ENCODE assay signal across 17 cellular contexts in genomic region chr3:12186046-12186445, GRCh38. TPM values are rescaled to one million over a fixed set of nuclear protein-coding genes. Genes with fewer than 3 reads are reported as not detected.
DNase-seq lines count a peak whose midpoint lies in the region; ATAC-seq and TF ChIP-seq lines count a peak whose summit lies in the region.
"Had no signal": no experiment of that assay in that cellular context is flagged by ENCODE, and none has a peak within 500 bp of the region (broad histone marks: within the 10 kb centered on the region; RNA-seq: fewer than 3 reads in every experiment).

No MANE protein-coding gene starts in this region.

- peaks cover 2% of the 10 kb centered on the region for H3K36me3 Mint-ChIP-seq in activated CD4-positive, alpha-beta T cell treated with anti-CD3 and anti-CD28 coated beads, Interleukin-2, amount 10 ng/mL, durations not matched to agents 24 days and 14 days (ENCODE audit: low read depth)
- H3K36me3 Mint-ChIP-seq: CD4-positive, alpha-beta memory T cell had no signal

- no peaks in the 10 kb centered on the region for H3K27me3 Mint-ChIP-seq in activated CD4-positive, alpha-beta T cell treated with anti-CD3 and anti-CD28 coated beads, Interleukin-2, amount 10 ng/mL, durations not matched to agents 24 days and 14 days

- H3K79me2 ChIP-seq in DND-41 (ENCODE audit: insufficient read depth, low read length) = no peaks in the 10 kb centered on the region

- intact Hi-C loops in activated CD4-positive, alpha-beta T cell treated with anti-CD3 and anti-CD28 coated beads, Interleukin-2, amount 10 ng/mL, durations not matched to agents 24 days and 14 days (cut with micrococcal nuclease) = loop anchor here (2.0 to 5.0 kb wide), 3 partner anchors 47 to 126 kb away; partner anchors contain the start of gene PPARG
- intact Hi-C loops in esophagus muscularis mucosa (cut with DNase I) = no loop called here

- no peak overlapping the region for H3K4me2 ChIP-seq in DND-41 (ENCODE audit: insufficient read depth, low read length)

- no peak for TF ChIP-seq EP300 in esophagus muscularis mucosa (IDR thresholded peaks at IDR 0.05)

- TF ChIP-seq CTCF in DND-41 (IDR thresholded peaks at IDR 0.05; ENCODE audit: borderline replicate concordance, extremely low read depth, low read length, poor library complexity, severe bottlenecking) (no peak), esophagus muscularis mucosa (IDR thresholded peaks at IDR 0.05) (no peak)

- H3K4me1 ChIP-seq in DND-41 (ENCODE audit: insufficient read depth, low read length) (peaks cover 76% of the 10 kb centered on the region), esophagus muscularis mucosa (peaks cover 0 to 20% (median 8%) of the 10 kb centered on the region in 4 donors)
- H3K4me1 ChIP-seq: HAP-1 had no signal

- H3K9me3 Mint-ChIP-seq in activated CD4-positive, alpha-beta T cell treated with anti-CD3 and anti-CD28 coated beads, Interleukin-2, amount 10 ng/mL, durations not matched to agents 24 days and 14 days = peaks cover 9% of the 10 kb centered on the region
- H3K9me3 Mint-ChIP-seq: CD4-positive, alpha-beta memory T cell had no signal

- H3K4me3 ChIP-seq in DND-41 (ENCODE audit: low read depth in 1 of 2, low read length in 2 of 2) = no peak overlapping the region
- H3K4me3 ChIP-seq in esophagus muscularis mucosa = no peak overlapping the region
- H3K4me3 ChIP-seq: HAP-1, K562 had no signal

- no peak for TF ChIP-seq POLR2A in esophagus muscularis mucosa (IDR thresholded peaks at IDR 0.05; ENCODE audit: low read depth)

- H3K9me3 ChIP-seq in DND-41 (ENCODE audit: insufficient read depth, low read length, severe bottlenecking) (no peaks in the 10 kb centered on the region), esophagus muscularis mucosa (no peaks in the 10 kb centered on the region)
- H3K9me3 ChIP-seq: HAP-1 had no signal

- H3K36me3 ChIP-seq in DND-41 (ENCODE audit: insufficient read depth, low read length) = no peaks in the 10 kb centered on the region
- no peaks in the 10 kb centered on the region for H3K36me3 ChIP-seq in esophagus muscularis mucosa
- H3K36me3 ChIP-seq: HAP-1 had no signal

- no peaks in the 10 kb centered on the region for H3K27me3 ChIP-seq in DND-41 (ENCODE audit: insufficient read depth, low read length, poor library complexity)
- no peaks in the 10 kb centered on the region for H3K27me3 ChIP-seq in esophagus muscularis mucosa

- peaks cover 65% of the 10 kb centered on the region for H3K4me1 Mint-ChIP-seq in activated CD4-positive, alpha-beta T cell treated with anti-CD3 and anti-CD28 coated beads, Interleukin-2, amount 10 ng/mL, durations not matched to agents 24 days and 14 days

- H2AFZ ChIP-seq in DND-41 (ENCODE audit: low read depth, low read length) = no peak overlapping the region

- no peak overlapping the region for H3K4me3 Mint-ChIP-seq in activated CD4-positive, alpha-beta T cell treated with anti-CD3 and anti-CD28 coated beads, Interleukin-2, amount 10 ng/mL, durations not matched to agents 24 days and 14 days
- H3K4me3 Mint-ChIP-seq: CD4-positive, alpha-beta memory T cell had no signal

- ATAC-seq in DND-41 (ENCODE audit: insufficient read depth, low read depth) = no peak
- ATAC-seq: HepG2, K562 had no signal

- WGBS in esophagus muscularis mucosa = 85% methylated on average over 4 of the region's 4 CpGs

- H3K9ac ChIP-seq in DND-41 (ENCODE audit: low read depth, low read length) = no peak overlapping the region

- H4K20me1 ChIP-seq in DND-41 (ENCODE audit: insufficient read depth, low read length) = no peaks in the 10 kb centered on the region

- H3K27ac ChIP-seq in DND-41 (ENCODE audit: low read length) (peak overlapping the region; percentile 39; the same call in 1 of the 2 replicates), esophagus muscularis mucosa (replicated peaks in 1 of 4) (no peak overlapping the region)
- H3K27ac ChIP-seq: 22Rv1 had no signal

- peak overlapping the region; percentile 27 for H3K27ac Mint-ChIP-seq in activated CD4-positive, alpha-beta T cell treated with anti-CD3 and anti-CD28 coated beads, Interleukin-2, amount 10 ng/mL, durations not matched to agents 24 days and 14 days

- no peak for DNase-seq in activated CD4-positive, alpha-beta T cell treated with anti-CD3 and anti-CD28 coated beads, Interleukin-2, amount 10 ng/mL, durations not matched to agents 24 days and 14 days
- no peak for DNase-seq in activated CD4-positive, alpha-beta T cell treated with anti-CD3 and anti-CD28 coated beads for 48 hours
- DNase-seq in DND-41 (no peak), esophagus muscularis mucosa (ENCODE audit: extremely low spot score) (peak; percentile 83), ecto neural progenitor cell (ENCODE audit: low spot score) (no peak), HuH-7 (ENCODE audit: low spot score) (no peak)
- DNase-seq in effector CD4-positive, alpha-beta T cell = no peak
- DNase-seq: AML-193; C1 segment of cervical spinal cord; CD4-positive, alpha-beta memory T cell; DMS79; EL; GOT3 had no signal

RNA-seq across cellular contexts. Expression of gene TIMP4, which starts 27.3 kb away (rescaled TPM):
- total RNA-seq in activated CD4-positive, alpha-beta T cell treated with anti-CD3 and anti-CD28 coated beads, Interleukin-2, amount 10 ng/mL, durations not matched to agents 24 days and 14 days = 0.19 and 0.33 TPM in 2 replicates
- 10 to 100 TPM; 24.1 to 48.0 (median 30.5) TPM for total RNA-seq in esophagus muscularis mucosa
- total RNA-seq: CD4-positive, alpha-beta memory T cell had no signal

Comparison
In these comparisons a context has a peak if more than half of its experiments do, and no peak if none do; other contexts are left out.
1. RNA of gene TIMP4, which starts 27.3 kb away (total RNA-seq): 24.1 to 48.0 TPM in esophagus muscularis mucosa; 0.19 to 0.33 TPM in activated CD4-positive, alpha-beta T cell treated with anti-CD3 and anti-CD28 coated beads, Interleukin-2, amount 10 ng/mL, durations not matched to agents 24 days and 14 days; every median in the first group is over 10 times any median in the second.